Comparison of ENCODE assay signal across 13 cellular contexts in genomic region chr19:43598445-43599240, GRCh38. TPM values are rescaled to one million over a fixed set of nuclear protein-coding genes. Genes with fewer than 3 reads are reported as not detected.
A peak's percentile ranks its signal among the peaks of the same experiment; 100 is the strongest.
DNase-seq lines count a peak whose midpoint lies in the region; ATAC-seq and TF ChIP-seq lines count a peak whose summit lies in the region.
"Had no signal": no experiment of that assay in that cellular context is flagged by ENCODE, and none has a peak within 500 bp of the region (broad histone marks: within the 10 kb centered on the region; RNA-seq: fewer than 3 reads in every experiment).

No MANE protein-coding gene starts in this region.

- H4K20me1 ChIP-seq in BLaER1, result peaks cover 34% of the 10 kb centered on the region; the same call in 1 of the 2 replicates
- H4K20me1 ChIP-seq in DOHH2 (ENCODE audit: control insufficient read depth, insufficient read depth, low read depth, low read length), result no peaks in the 10 kb centered on the region

- peaks cover 3% of the 10 kb centered on the region; the same call in 1 of the 2 replicates for H3F3A ChIP-seq in DOHH2 (ENCODE audit: control insufficient read depth, insufficient read depth)

- no peaks in the 10 kb centered on the region for H3K9me2 ChIP-seq in DOHH2 (replicated peaks; ENCODE audit: control insufficient read depth, low read length)

- no peak for ATAC-seq in naive thymus-derived CD8-positive, alpha-beta T cell
- ATAC-seq: mucosa of descending colon had no signal

- POLR2A ChIA-PET in naive thymus-derived CD8-positive, alpha-beta T cell (lab: Charles Lee), result interaction anchor here (0.7 kb wide), 1 partner anchor 540 kb away, joined by 3 read pairs; no protein-coding TSS in a partner anchor

- H3K4me1 ChIP-seq in BLaER1 (peaks cover 58% of the 10 kb centered on the region), DOHH2 (ENCODE audit: control insufficient read depth, low read length) (peaks cover 19% of the 10 kb centered on the region)

- H3K27ac Mint-ChIP-seq in activated T-helper 1 cell treated with anti-CD3 and anti-CD28 coated beads, Interleukin-12 subunit alpha, Interleukin-12 subunit beta, Interleukin-2, Interleukin-4 antibody, amounts not matched to agents 30 ng/mL and 10 ng/mL and 1 ng/mL, durations not matched to agents 14 hours and 24 hours and 36 hours, result peak overlapping the region; percentile 6
- peak overlapping the region in 7 of 10 donors; percentile 33 to 100 (median 100) for H3K27ac Mint-ChIP-seq in naive thymus-derived CD8-positive, alpha-beta T cell

- H3K9ac ChIP-seq in BLaER1, result 0 out of 2 replicates have a peak overlapping the region, but pooled peaks have one; percentile 91

- intact Hi-C loops in activated T-helper 1 cell treated with anti-CD3 and anti-CD28 coated beads, Interleukin-12 subunit alpha, Interleukin-12 subunit beta, Interleukin-2, Interleukin-4 antibody, amounts not matched to agents 30 ng/mL and 10 ng/mL and 1 ng/mL, durations not matched to agents 14 hours and 24 hours and 36 hours (cut with micrococcal nuclease), result loop anchor here (5.0 kb wide), 1 partner anchor 904 kb away; the partner anchor contains the start of gene ZNF180

- no peaks in the 10 kb centered on the region for H3K9me3 ChIP-seq in BLaER1
- no peaks in the 10 kb centered on the region for H3K9me3 ChIP-seq in DOHH2 (ENCODE audit: control insufficient read depth, insufficient read depth, low read length)
- H3K9me3 ChIP-seq: mucosa of descending colon had no signal

- H3K36me3 Mint-ChIP-seq in activated T-helper 1 cell treated with anti-CD3 and anti-CD28 coated beads, Interleukin-12 subunit alpha, Interleukin-12 subunit beta, Interleukin-2, Interleukin-4 antibody, amounts not matched to agents 30 ng/mL and 10 ng/mL and 1 ng/mL, durations not matched to agents 14 hours and 24 hours and 36 hours (ENCODE audit: low read depth), result peaks cover 11% of the 10 kb centered on the region
- H3K36me3 Mint-ChIP-seq in naive thymus-derived CD8-positive, alpha-beta T cell, result peaks cover 0 to 36% (median 0%) of the 10 kb centered on the region in 3 donors

- H3K27ac ChIP-seq in BLaER1, result no peak overlapping the region
- H3K27ac ChIP-seq in DOHH2 (ENCODE audit: low read depth, low read length), result no peak overlapping the region

- no peaks in the 10 kb centered on the region for H3K9me3 Mint-ChIP-seq in activated T-helper 1 cell treated with anti-CD3 and anti-CD28 coated beads, Interleukin-12 subunit alpha, Interleukin-12 subunit beta, Interleukin-2, Interleukin-4 antibody, amounts not matched to agents 30 ng/mL and 10 ng/mL and 1 ng/mL, durations not matched to agents 14 hours and 24 hours and 36 hours
- no peaks in the 10 kb centered on the region for H3K9me3 Mint-ChIP-seq in naive thymus-derived CD8-positive, alpha-beta T cell

- H3K27me3 ChIP-seq in BLaER1 (no peaks in the 10 kb centered on the region), DOHH2 (ENCODE audit: control insufficient read depth, low read length) (no peaks in the 10 kb centered on the region)

- peaks cover 33% of the 10 kb centered on the region for H3K4me1 Mint-ChIP-seq in activated T-helper 1 cell treated with anti-CD3 and anti-CD28 coated beads, Interleukin-12 subunit alpha, Interleukin-12 subunit beta, Interleukin-2, Interleukin-4 antibody, amounts not matched to agents 30 ng/mL and 10 ng/mL and 1 ng/mL, durations not matched to agents 14 hours and 24 hours and 36 hours (ENCODE audit: low read depth)
- peaks cover 24 to 46% (median 42%) of the 10 kb centered on the region in 4 donors for H3K4me1 Mint-ChIP-seq in naive thymus-derived CD8-positive, alpha-beta T cell

- H3K4me3 ChIP-seq in BLaER1, result no peak overlapping the region
- peak overlapping the region; percentile 83; the same call in 1 of the 2 replicates for H3K4me3 ChIP-seq in DOHH2 (ENCODE audit: low read length)
- H3K4me3 ChIP-seq: mucosa of descending colon had no signal

- peaks cover 56% of the 10 kb centered on the region for H3K79me2 ChIP-seq in DOHH2 (ENCODE audit: control insufficient read depth, low read length)

- H3K4me3 Mint-ChIP-seq in activated T-helper 1 cell treated with anti-CD3 and anti-CD28 coated beads, Interleukin-12 subunit alpha, Interleukin-12 subunit beta, Interleukin-2, Interleukin-4 antibody, amounts not matched to agents 30 ng/mL and 10 ng/mL and 1 ng/mL, durations not matched to agents 14 hours and 24 hours and 36 hours, result peak overlapping the region; percentile 97
- H3K4me3 Mint-ChIP-seq in naive thymus-derived CD8-positive, alpha-beta T cell, result peak overlapping the region in 5 of 10 donors; percentile 43 to 99 (median 96)

- TF ChIP-seq CTCF in DOHH2 (IDR thresholded peaks at IDR 0.05; ENCODE audit: low read depth, low read length, poor library complexity, severe bottlenecking), result no peak

- H3K36me3 ChIP-seq in BLaER1 (peaks cover 53% of the 10 kb centered on the region), DOHH2 (ENCODE audit: control insufficient read depth, low read length) (peaks cover 42% of the 10 kb centered on the region)

- peak overlapping the region; percentile 99 for H3K4me2 ChIP-seq in BLaER1
- H3K4me2 ChIP-seq in DOHH2 (ENCODE audit: low read length), result peak overlapping the region; percentile 90

- no peaks in the 10 kb centered on the region for H3K27me3 Mint-ChIP-seq in activated T-helper 1 cell treated with anti-CD3 and anti-CD28 coated beads, Interleukin-12 subunit alpha, Interleukin-12 subunit beta, Interleukin-2, Interleukin-4 antibody, amounts not matched to agents 30 ng/mL and 10 ng/mL and 1 ng/mL, durations not matched to agents 14 hours and 24 hours and 36 hours (ENCODE audit: insufficient read depth)
- peaks cover 0 to 2% (median 0%) of the 10 kb centered on the region in 5 donors for H3K27me3 Mint-ChIP-seq in naive thymus-derived CD8-positive, alpha-beta T cell

- DNase-seq in activated T-helper 1 cell treated with anti-CD3 and anti-CD28 coated beads, Interleukin-12 subunit alpha, Interleukin-12 subunit beta, Interleukin-2, Interleukin-4 antibody, amounts not matched to agents 30 ng/mL and 10 ng/mL and 1 ng/mL, durations not matched to agents 14 hours and 24 hours and 36 hours (ENCODE audit: low spot score), result no peak
- DNase-seq in naive thymus-derived CD8-positive, alpha-beta T cell, result no peak
- DNase-seq in NCI-H1105 treated with DMSO at 0.1 percent for 48 hours (lab: John Stamatoyannopoulos, UW), result no peak
- DNase-seq in NCI-H345 (lab: John Stamatoyannopoulos, UW), result no peak
- DNase-seq in NCI-H526 (lab: John Stamatoyannopoulos, UW), result no peak
- DNase-seq in NCI-H1436 treated with DMSO at 0.1 percent for 48 hours (lab: John Stamatoyannopoulos, UW), result no peak
- DNase-seq: activated naive CD4-positive, alpha-beta T cell treated with anti-CD3 and anti-CD28 coated beads, Interleukin-2, amount 50 U/mL, for 16 hours; mucosa of descending colon; NCI-H1694 treated with DMSO at 0.1 percent for 48 hours; NCI-H510A treated with DMSO at 0.1 percent for 48 hours; stimulated activated CD4-positive, alpha-beta T cell treated with anti-CD3 and anti-CD28 coated beads, Interleukin-15, amount 100 ng/mL, for 24 hours had no signal

RNA-seq across cellular contexts. Expression of gene ZNF576, which starts 2.2 kb away (rescaled TPM):
- total RNA-seq in activated T-helper 1 cell treated with anti-CD3 and anti-CD28 coated beads, Interleukin-12 subunit alpha, Interleukin-12 subunit beta, Interleukin-2, Interleukin-4 antibody, amounts not matched to agents 30 ng/mL and 10 ng/mL and 1 ng/mL, durations not matched to agents 14 hours and 24 hours and 36 hours, result 17.3 and 18.6 TPM in 2 replicates
- 10 to 100 TPM; 17.1 to 17.8 TPM for total RNA-seq in naive thymus-derived CD8-positive, alpha-beta T cell
- 10 to 100 TPM in 1 of 3 donors, 1 to 10 TPM in 2; 6.2 to 10.4 (median 9.3) TPM for polyA plus RNA-seq in naive thymus-derived CD8-positive, alpha-beta T cell

RNA-seq across cellular contexts. Expression of gene IRGQ, which starts 2.7 kb away (rescaled TPM):
- total RNA-seq in activated T-helper 1 cell treated with anti-CD3 and anti-CD28 coated beads, Interleukin-12 subunit alpha, Interleukin-12 subunit beta, Interleukin-2, Interleukin-4 antibody, amounts not matched to agents 30 ng/mL and 10 ng/mL and 1 ng/mL, durations not matched to agents 14 hours and 24 hours and 36 hours, result 33.5 and 34.9 TPM in 2 replicates
- total RNA-seq in naive thymus-derived CD8-positive, alpha-beta T cell, result 10 to 100 TPM; 14.9 to 15.7 TPM
- polyA plus RNA-seq in naive thymus-derived CD8-positive, alpha-beta T cell, result 1 to 10 TPM in 1 of 3 donors, under 1 TPM in 2; 0.37 to 1.1 (median 0.82) TPM

RNA-seq across cellular contexts. Expression of gene SRRM5, which starts 13.2 kb away (rescaled TPM):
- 0.10 and 0.13 TPM in 2 replicates for total RNA-seq in activated T-helper 1 cell treated with anti-CD3 and anti-CD28 coated beads, Interleukin-12 subunit alpha, Interleukin-12 subunit beta, Interleukin-2, Interleukin-4 antibody, amounts not matched to agents 30 ng/mL and 10 ng/mL and 1 ng/mL, durations not matched to agents 14 hours and 24 hours and 36 hours
- total RNA-seq in naive thymus-derived CD8-positive, alpha-beta T cell, result 1 to 10 TPM; 1.4 TPM
- under 1 TPM in 2 of 3 donors, not detected in 1; 0.08 to 0.94 TPM for polyA plus RNA-seq in naive thymus-derived CD8-positive, alpha-beta T cell

RNA-seq across cellular contexts. Expression of gene ZNF428, which starts 20.8 kb away (rescaled TPM):
- total RNA-seq in activated T-helper 1 cell treated with anti-CD3 and anti-CD28 coated beads, Interleukin-12 subunit alpha, Interleukin-12 subunit beta, Interleukin-2, Interleukin-4 antibody, amounts not matched to agents 30 ng/mL and 10 ng/mL and 1 ng/mL, durations not matched to agents 14 hours and 24 hours and 36 hours, result 17.9 and 20.3 TPM in 2 replicates
- total RNA-seq in naive thymus-derived CD8-positive, alpha-beta T cell, result 10 to 100 TPM; 31.2 to 31.6 TPM
- 10 to 100 TPM; 16.5 to 20.6 (median 18.3) TPM for polyA plus RNA-seq in naive thymus-derived CD8-positive, alpha-beta T cell

RNA-seq across cellular contexts. Expression of gene PINLYP, which starts 23.0 kb away (rescaled TPM):
- 4.9 and 5.7 TPM in 2 replicates for total RNA-seq in activated T-helper 1 cell treated with anti-CD3 and anti-CD28 coated beads, Interleukin-12 subunit alpha, Interleukin-12 subunit beta, Interleukin-2, Interleukin-4 antibody, amounts not matched to agents 30 ng/mL and 10 ng/mL and 1 ng/mL, durations not matched to agents 14 hours and 24 hours and 36 hours
- total RNA-seq in naive thymus-derived CD8-positive, alpha-beta T cell, result 1 to 10 TPM; 2.5 to 2.7 TPM
- 1 to 10 TPM in 2 of 3 donors, under 1 TPM in 1; 0.68 to 2.3 (median 1.7) TPM for polyA plus RNA-seq in naive thymus-derived CD8-positive, alpha-beta T cell
